20 cellular contexts compared by ENCODE assay signal in genomic region chr19:45774765-45775164, GRCh38. TPM values are rescaled to one million over a fixed set of nuclear protein-coding genes. Genes with fewer than 3 reads are reported as not detected.
DNase-seq lines count a peak whose midpoint lies in the region; ATAC-seq and TF ChIP-seq lines count a peak whose summit lies in the region.
"Had no signal": no experiment of that assay in that cellular context is flagged by ENCODE, and none has a peak within 500 bp of the region (broad histone marks: within the 10 kb centered on the region; RNA-seq: fewer than 3 reads in every experiment).

No MANE protein-coding gene starts in this region.

- POLR2A ChIA-PET in PC-3 (lab: Charles Lee; ENCODE audit: unreplicated experiment) = no interaction called here

- intact Hi-C loops in PC-3 (cut with micrococcal nuclease) = no loop called here

- no peak overlapping the region for H3K9ac ChIP-seq in PC-3 (ENCODE audit: low read length)

- peaks cover 31% of the 10 kb centered on the region for H3K36me3 Mint-ChIP-seq in progenitor cell of endocrine pancreas (ENCODE audit: insufficient read depth)
- H3K36me3 Mint-ChIP-seq: natural killer cell treated with Interleukin-12 subunit alpha and Interleukin-12 subunit beta and Interleukin-15 and Interleukin-18, amount 100 ng/mL, for 72 hours had no signal

- H3K4me3 ChIP-seq in epithelial cell of esophagus (ENCODE audit: low read length) = no peak overlapping the region
- no peak overlapping the region for H3K4me3 ChIP-seq in PC-3 (ENCODE audit: low read length)
- H3K4me3 ChIP-seq: tibial nerve had no signal

- DNase-seq in DMS 273 (lab: John Stamatoyannopoulos, UW; ENCODE audit: unreplicated experiment) (peak; percentile 41), DMS 273 treated with DMSO at 0.1 percent for 48 hours (lab: John Stamatoyannopoulos, UW) (no peak), epithelial cell of esophagus (ENCODE audit: low read depth) (no peak), progenitor cell of endocrine pancreas (ENCODE audit: low spot score, unreplicated experiment) (no peak), PC-3 (no peak)
- DNase-seq: activated B cell treated with CpG ODN at 0.5 μM for 24 hours; immature natural killer cell; NCI-H187 treated with DMSO at 0.1 percent for 48 hours; SHP77; stimulated activated naive CD4-positive, alpha-beta T cell had no signal

- H3K4me3 Mint-ChIP-seq in progenitor cell of endocrine pancreas (ENCODE audit: low read depth) = no peak overlapping the region
- H3K4me3 Mint-ChIP-seq: activated B cell treated with CpG ODN at 0.5 μM for 24 hours; immature natural killer cell; natural killer cell treated with Interleukin-12 subunit alpha and Interleukin-12 subunit beta and Interleukin-15 and Interleukin-18, amount 100 ng/mL, for 72 hours; T-helper 1 cell treated with Interleukin-12 subunit alpha and Interleukin-12 subunit beta and Interleukin-4 antibody, amounts not matched to agents 30 μg/mL and 1 μg/mL, for 36 hours had no signal

- H3K27me3 ChIP-seq in PC-3 (ENCODE audit: low read length) = no peaks in the 10 kb centered on the region
- H3K27me3 ChIP-seq: tibial nerve had no signal

- H3K79me2 ChIP-seq in PC-3 (ENCODE audit: low read length) = no peaks in the 10 kb centered on the region

- H3K27ac Mint-ChIP-seq in progenitor cell of endocrine pancreas = no peak overlapping the region
- H3K27ac Mint-ChIP-seq: activated B cell treated with CpG ODN at 0.5 μM for 24 hours; immature natural killer cell; natural killer cell treated with Interleukin-12 subunit alpha and Interleukin-12 subunit beta and Interleukin-15 and Interleukin-18, amount 100 ng/mL, for 72 hours; T-helper 1 cell treated with Interleukin-12 subunit alpha and Interleukin-12 subunit beta and Interleukin-4 antibody, amounts not matched to agents 30 μg/mL and 1 μg/mL, for 36 hours had no signal

- no peak overlapping the region for H3K4me2 ChIP-seq in PC-3 (ENCODE audit: low read length)

- no peaks in the 10 kb centered on the region for H3K9me3 Mint-ChIP-seq in progenitor cell of endocrine pancreas (ENCODE audit: low read depth)
- H3K9me3 Mint-ChIP-seq: activated B cell treated with CpG ODN at 0.5 μM for 24 hours; immature natural killer cell; natural killer cell treated with Interleukin-12 subunit alpha and Interleukin-12 subunit beta and Interleukin-15 and Interleukin-18, amount 100 ng/mL, for 72 hours; T-helper 1 cell treated with Interleukin-12 subunit alpha and Interleukin-12 subunit beta and Interleukin-4 antibody, amounts not matched to agents 30 μg/mL and 1 μg/mL, for 36 hours had no signal

- no peaks in the 10 kb centered on the region for H3K36me3 ChIP-seq in PC-3 (ENCODE audit: low read depth, low read length)

- CTCF ChIA-PET in PC-3 (lab: Charles Lee) = no interaction called here

- H3K4me1 Mint-ChIP-seq in progenitor cell of endocrine pancreas (ENCODE audit: low read depth) = peaks cover 20% of the 10 kb centered on the region

- no peak for ATAC-seq in PC-3
- no peak for ATAC-seq in HG02852 (IDR thresholded peaks at IDR 0.05; ENCODE audit: unreplicated experiment)
- ATAC-seq: natural killer cell treated with Interleukin-12 subunit alpha and Interleukin-12 subunit beta and Interleukin-15 and Interleukin-18, amount 100 ng/mL, for 72 hours had no signal

- H3K27ac ChIP-seq in PC-3 (ENCODE audit: low read length) = no peak overlapping the region
- H3K27ac ChIP-seq: C4-2B, epithelial cell of prostate, tibial nerve had no signal

- H3K27me3 Mint-ChIP-seq in progenitor cell of endocrine pancreas = no peaks in the 10 kb centered on the region

- H4K20me1 ChIP-seq in PC-3 (ENCODE audit: low read length) = no peaks in the 10 kb centered on the region

- no peaks in the 10 kb centered on the region for H3K9me3 ChIP-seq in PC-3 (ENCODE audit: low read length)
- H3K9me3 ChIP-seq: tibial nerve had no signal

- H2AFZ ChIP-seq in PC-3 (ENCODE audit: low read length) = no peak overlapping the region

- BruUV-seq in PC-3 (replicated peaks; lab: Mats Ljungman, UMichigan) = no TSS peak

- no peaks in the 10 kb centered on the region for H3F3A ChIP-seq in PC-3 (ENCODE audit: low read length, unreplicated experiment)

- no peaks in the 10 kb centered on the region for H3K9me2 ChIP-seq in PC-3 (replicated peaks; ENCODE audit: low read length)

- TF ChIP-seq CTCF in epithelial cell of esophagus (IDR thresholded peaks at IDR 0.05; ENCODE audit: insufficient read depth, low read depth, low read length, missing control alignments) (peak; percentile 16), progenitor cell of endocrine pancreas (IDR thresholded peaks at IDR 0.05; ENCODE audit: unreplicated experiment) (peak; percentile 55), PC-3 (conservative IDR thresholded peaks at IDR 0.05; ENCODE audit: low read depth, low read length) (no peak)

- H3K4me1 ChIP-seq in PC-3 (ENCODE audit: insufficient read depth, low read length) = peaks cover 27% of the 10 kb centered on the region

RNA-seq across cellular contexts. Expression of gene SIX5, which starts 5.7 kb away (rescaled TPM):
- 36.9 and 42.3 TPM in 2 replicates for total RNA-seq in progenitor cell of endocrine pancreas
- 9.3 and 13.6 TPM in 2 replicates for total RNA-seq in PC-3 (2014; rRNA removed)

RNA-seq across cellular contexts. Expression of gene DMPK, which starts 7.5 kb away (rescaled TPM):
- 117 and 122 TPM in 2 replicates for total RNA-seq in progenitor cell of endocrine pancreas
- 18.3 and 18.9 TPM in 2 replicates for total RNA-seq in PC-3 (2014; rRNA removed)

RNA-seq across cellular contexts. Expression of gene DMWD, which starts 17.9 kb away (rescaled TPM):
- total RNA-seq in progenitor cell of endocrine pancreas (99.4 and 108 TPM in 2 replicates), PC-3 (2014; rRNA removed) (34.9 and 50.3 TPM in 2 replicates)

RNA-seq across cellular contexts. Expression of gene RSPH6A, which starts 40.3 kb away (rescaled TPM):
- total RNA-seq in progenitor cell of endocrine pancreas = 0.42 and 0.48 TPM in 2 replicates
- 0.12 TPM in 1 of 2 replicates, not detected in the other for total RNA-seq in PC-3 (2014; rRNA removed)
- total RNA-seq: A172, cerebellum had no signal

RNA-seq across cellular contexts. Expression of gene MEIOSIN, which starts 41.5 kb away (rescaled TPM):
- total RNA-seq in progenitor cell of endocrine pancreas (not detected in 2 replicates), PC-3 (2014; rRNA removed) (not detected in 2 replicates)
- total RNA-seq: A172; activated B cell treated with CpG ODN at 0.5 μM for 24 hours; cerebellum; Daoy; natural killer cell treated with Interleukin-12 subunit alpha and Interleukin-12 subunit beta and Interleukin-15 and Interleukin-18, amount 100 ng/mL, for 72 hours; NCI-H460; tibial nerve had no signal
